Comparison of ENCODE assay signal across 1 cellular context in genomic region chr3:124995460-124995994, GRCh38.
TF ChIP-seq lines count a peak whose summit lies in the region.

No MANE protein-coding gene starts in this region.

TF ChIP-seq in H1, 55 proteins besides CTCF, POLR2A, EP300 and RAD21:
- peak; percentile 26; the same call in 1 of the 2 replicates for TF ChIP-seq MAFK (IDR thresholded peaks at IDR 0.05; ENCODE audit: low read depth, low read length)
- no peak for TF ChIP-seq RBBP5 (IDR thresholded peaks at IDR 0.05; ENCODE audit: borderline replicate concordance, low read depth, low read length)
